In genomic region chrX:19758536-19758935, GRCh38 we compare ENCODE assay signal across 11 cellular contexts.
DNase-seq lines count a peak whose midpoint lies in the region; ATAC-seq, FAIRE-seq and TF ChIP-seq lines count a peak whose summit lies in the region.
"Had no signal": no experiment of that assay in that cellular context is flagged by ENCODE, and none has a peak within 500 bp of the region (broad histone marks: within the 10 kb centered on the region; RNA-seq: fewer than 3 reads in every experiment).

No MANE protein-coding gene starts in this region.

- FAIRE-seq in bronchial epithelial cell (lab: Jason Lieb, UNC): no peak

- H3K4me3 Mint-ChIP-seq in CD14-positive monocyte: no peak overlapping the region
- no peak overlapping the region for H3K4me3 Mint-ChIP-seq in progenitor cell of endocrine pancreas (ENCODE audit: low read depth)
- H3K4me3 Mint-ChIP-seq: activated CD4-positive, alpha-beta T cell treated with anti-CD3 and anti-CD28 coated beads, Interleukin-2, amount 10 ng/mL, durations not matched to agents 24 days and 14 days had no signal

- H3K36me3 Mint-ChIP-seq in CD14-positive monocyte (peaks cover 3 to 4% of the 10 kb centered on the region in 2 donors), progenitor cell of endocrine pancreas (ENCODE audit: insufficient read depth) (peaks cover 7% of the 10 kb centered on the region)

- intact Hi-C loops in CD14-positive monocyte (cut with micrococcal nuclease): no loop called here

- no peak overlapping the region for H3K4me3 ChIP-seq in bronchial epithelial cell (ENCODE audit: low read depth, low read length)

- no peaks in the 10 kb centered on the region for H3K27me3 ChIP-seq in bronchial epithelial cell (ENCODE audit: control insufficient read depth, insufficient read depth, low read length)

- ATAC-seq in GM18868 (IDR thresholded peaks at IDR 0.05; ENCODE audit: unreplicated experiment) (peak; percentile 59), GM19455 (IDR thresholded peaks at IDR 0.05; ENCODE audit: unreplicated experiment) (no peak)

- peaks cover 2 to 10% (median 4%) of the 10 kb centered on the region in 7 donors for H3K9me3 Mint-ChIP-seq in CD14-positive monocyte
- H3K9me3 Mint-ChIP-seq in progenitor cell of endocrine pancreas (ENCODE audit: low read depth): peaks cover 28% of the 10 kb centered on the region
- H3K9me3 Mint-ChIP-seq: activated CD4-positive, alpha-beta T cell treated with anti-CD3 and anti-CD28 coated beads, Interleukin-2, amount 10 ng/mL, durations not matched to agents 24 days and 14 days had no signal

- H3K36me3 ChIP-seq in bronchial epithelial cell (ENCODE audit: control insufficient read depth, insufficient read depth, low read length): no peaks in the 10 kb centered on the region

- peak overlapping the region in 4 of 7 donors; percentile 3 to 76 (median 48) for H3K27ac Mint-ChIP-seq in CD14-positive monocyte
- no peak overlapping the region for H3K27ac Mint-ChIP-seq in progenitor cell of endocrine pancreas
- H3K27ac Mint-ChIP-seq: activated CD4-positive, alpha-beta T cell treated with anti-CD3 and anti-CD28 coated beads, Interleukin-2, amount 10 ng/mL, durations not matched to agents 24 days and 14 days had no signal

- DNase-seq in CD14-positive monocyte (ENCODE audit: low spot score) (peak; percentile 67), NCI-H226 (peak; percentile 33), bronchial epithelial cell (ENCODE audit: low read depth) (peak; percentile 23), progenitor cell of endocrine pancreas (ENCODE audit: low spot score, unreplicated experiment) (no peak), NCI-H2196 treated with DMSO at 0.1 percent for 48 hours (lab: John Stamatoyannopoulos, UW; ENCODE audit: unreplicated experiment) (no peak)
- no peak for DNase-seq in stimulated activated CD8-positive, alpha-beta memory T cell treated with anti-CD3 and anti-CD28 coated beads, Interleukin-4, amount 100 ng/mL, for 48 hours
- DNase-seq: activated CD4-positive, alpha-beta T cell treated with anti-CD3 and anti-CD28 coated beads, Interleukin-2, amount 10 ng/mL, durations not matched to agents 24 days and 14 days; IMR-90; mammary epithelial cell had no signal

- H3K4me1 Mint-ChIP-seq in CD14-positive monocyte (peaks cover 38% of the 10 kb centered on the region), progenitor cell of endocrine pancreas (ENCODE audit: low read depth) (peaks cover 12% of the 10 kb centered on the region)

- no peak for TF ChIP-seq CTCF in CD14-positive monocyte (IDR thresholded peaks at IDR 0.05)
- no peak for TF ChIP-seq CTCF in bronchial epithelial cell (IDR thresholded peaks at IDR 0.05; ENCODE audit: insufficient read depth, low read length, severe bottlenecking)
- no peak for TF ChIP-seq CTCF in progenitor cell of endocrine pancreas (IDR thresholded peaks at IDR 0.05; ENCODE audit: unreplicated experiment)

- peaks cover 0 to 13% (median 0%) of the 10 kb centered on the region in 3 donors for H3K27me3 Mint-ChIP-seq in CD14-positive monocyte (ENCODE audit: low read depth in 3 of 3)
- no peaks in the 10 kb centered on the region for H3K27me3 Mint-ChIP-seq in progenitor cell of endocrine pancreas
- H3K27me3 Mint-ChIP-seq: activated CD4-positive, alpha-beta T cell treated with anti-CD3 and anti-CD28 coated beads, Interleukin-2, amount 10 ng/mL, durations not matched to agents 24 days and 14 days had no signal

Comparison
In these comparisons a context has a peak if more than half of its experiments do, and no peak if none do; other contexts are left out.
1. DNase-seq: peak in CD14-positive monocyte (single experiment), NCI-H226 (single experiment) and bronchial epithelial cell (single experiment); none in progenitor cell of endocrine pancreas (single experiment), stimulated activated CD8-positive, alpha-beta memory T cell treated with anti-CD3 and anti-CD28 coated beads, Interleukin-4, amount 100 ng/mL, for 48 hours (single experiment) and NCI-H2196 treated with DMSO at 0.1 percent for 48 hours (single experiment).